Comparison of ENCODE assay signal across 26 cellular contexts in the genomic region with DNA sequence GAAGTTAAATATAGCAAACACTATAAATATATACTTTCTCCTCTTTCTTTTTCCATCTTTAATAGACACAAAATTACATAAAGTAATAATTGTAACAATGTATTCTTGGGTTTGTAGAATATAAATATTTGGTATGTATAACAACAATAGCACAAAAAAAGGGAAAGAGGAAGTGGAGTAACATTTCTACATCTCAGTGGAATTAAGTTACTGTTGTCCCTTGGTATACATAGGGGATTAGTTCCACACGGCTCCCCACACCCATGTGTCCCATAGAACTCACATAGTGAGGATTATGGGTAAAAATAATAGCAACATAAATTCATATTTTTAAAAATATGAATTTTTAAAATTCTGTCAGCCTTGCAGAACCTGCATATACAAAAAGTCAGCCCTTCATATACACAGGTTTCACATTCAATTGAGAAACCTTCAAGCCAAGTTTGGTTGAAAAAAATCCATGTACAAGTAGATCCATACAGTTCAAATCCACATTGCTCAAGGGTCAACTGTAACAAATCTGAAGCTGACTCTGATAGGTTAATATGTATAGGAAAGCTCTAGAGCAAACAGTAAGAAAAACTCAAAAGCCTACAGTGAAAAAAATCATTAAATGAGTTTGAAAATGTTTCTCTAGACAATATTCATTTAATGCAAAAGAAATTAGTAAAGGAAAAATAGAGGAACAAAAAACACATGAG.
"Had no signal": no experiment of that assay in that cellular context is flagged by ENCODE, and none has a peak within 500 bp of the region (broad histone marks: within the 10 kb centered on the region; RNA-seq: fewer than 3 reads in every experiment).

No MANE protein-coding gene starts in this region.

- ATAC-seq: activated CD4-positive, CD25-positive, alpha-beta regulatory T cell treated with anti-CD3 and anti-CD28 coated beads, Interleukin-2, amount 50 U/mL, for 24 hours; left lung; lower lobe of right lung; mucosa of descending colon; natural killer cell treated with Interleukin-12 subunit alpha and Interleukin-12 subunit beta and Interleukin-15 and Interleukin-18, amount 100 ng/mL, for 72 hours; sciatic nerve; stimulated activated effector memory CD8-positive, alpha-beta T cell treated with anti-CD3 and anti-CD28 coated beads, Interleukin-12 subunit alpha, Interleukin-12 subunit beta, amount 100 ng/mL, for 72 hours had no signal

- H3K27me3 ChIP-seq: ascending aorta, cardiac muscle cell, dorsolateral prefrontal cortex, left lung had no signal

- DNase-seq: activated CD4-positive, alpha-beta T cell treated with anti-CD3 and anti-CD28 coated beads for 48 hours; activated CD4-positive, alpha-beta T cell treated with anti-CD3 and anti-CD28 coated beads, Interleukin-2, amount 50 U/mL, for 48 hours; activated CD8-positive, alpha-beta memory T cell treated with anti-CD3 and anti-CD28 coated beads for 24 hours; activated effector memory CD4-positive, alpha-beta T cell treated with anti-CD3 and anti-CD28 coated beads, Interleukin-2, amount 50 U/mL, for 16 hours; activated naive CD4-positive, alpha-beta T cell treated with anti-CD3 and anti-CD28 coated beads for 36 hours; activated naive CD8-positive, alpha-beta T cell treated with anti-CD3 and anti-CD28 coated beads for 36 hours; activated T-cell treated with anti-CD3 and anti-CD28 coated beads, Interleukin-2, amount 50 U/mL, for 1 hour; cerebellar nuclear complex; dorsolateral prefrontal cortex; effector memory CD4-positive, alpha-beta T cell; left lung; lower lobe of right lung; mucosa of descending colon; posterior cingulate gyrus; stimulated activated CD4-positive, alpha-beta T cell treated with anti-CD3 and anti-CD28 coated beads, Interleukin-4, amount 100 ng/mL, for 24 hours; T-helper 9 cell; WERI-Rb-1 had no signal

- H3K9me3 ChIP-seq: ascending aorta, lower lobe of right lung, thoracic aorta had no signal

- H3K36me3 ChIP-seq: ascending aorta, cardiac muscle cell, left lung, lower lobe of right lung, thoracic aorta, WERI-Rb-1 had no signal

- H3K27ac ChIP-seq: ascending aorta, cardiac muscle cell, coronary artery, dorsolateral prefrontal cortex, left lung, lower lobe of right lung, skin epidermis, thoracic aorta, WERI-Rb-1 had no signal

- H3K4me1 ChIP-seq: ascending aorta, left lung, lower lobe of right lung had no signal

- H3K4me3 ChIP-seq: ascending aorta, cardiac muscle cell, coronary artery, dorsolateral prefrontal cortex, left lung, lower lobe of right lung, mucosa of descending colon, skin epidermis, thoracic aorta had no signal
